8 cellular contexts compared by ENCODE assay signal in genomic region chr1:220272047-220272840, GRCh38. TPM values are rescaled to one million over a fixed set of nuclear protein-coding genes. Genes with fewer than 3 reads are reported as not detected.
A peak's percentile ranks its signal among the peaks of the same experiment; 100 is the strongest.
DNase-seq lines count a peak whose midpoint lies in the region; ATAC-seq and TF ChIP-seq lines count a peak whose summit lies in the region.

A gene with protein sequence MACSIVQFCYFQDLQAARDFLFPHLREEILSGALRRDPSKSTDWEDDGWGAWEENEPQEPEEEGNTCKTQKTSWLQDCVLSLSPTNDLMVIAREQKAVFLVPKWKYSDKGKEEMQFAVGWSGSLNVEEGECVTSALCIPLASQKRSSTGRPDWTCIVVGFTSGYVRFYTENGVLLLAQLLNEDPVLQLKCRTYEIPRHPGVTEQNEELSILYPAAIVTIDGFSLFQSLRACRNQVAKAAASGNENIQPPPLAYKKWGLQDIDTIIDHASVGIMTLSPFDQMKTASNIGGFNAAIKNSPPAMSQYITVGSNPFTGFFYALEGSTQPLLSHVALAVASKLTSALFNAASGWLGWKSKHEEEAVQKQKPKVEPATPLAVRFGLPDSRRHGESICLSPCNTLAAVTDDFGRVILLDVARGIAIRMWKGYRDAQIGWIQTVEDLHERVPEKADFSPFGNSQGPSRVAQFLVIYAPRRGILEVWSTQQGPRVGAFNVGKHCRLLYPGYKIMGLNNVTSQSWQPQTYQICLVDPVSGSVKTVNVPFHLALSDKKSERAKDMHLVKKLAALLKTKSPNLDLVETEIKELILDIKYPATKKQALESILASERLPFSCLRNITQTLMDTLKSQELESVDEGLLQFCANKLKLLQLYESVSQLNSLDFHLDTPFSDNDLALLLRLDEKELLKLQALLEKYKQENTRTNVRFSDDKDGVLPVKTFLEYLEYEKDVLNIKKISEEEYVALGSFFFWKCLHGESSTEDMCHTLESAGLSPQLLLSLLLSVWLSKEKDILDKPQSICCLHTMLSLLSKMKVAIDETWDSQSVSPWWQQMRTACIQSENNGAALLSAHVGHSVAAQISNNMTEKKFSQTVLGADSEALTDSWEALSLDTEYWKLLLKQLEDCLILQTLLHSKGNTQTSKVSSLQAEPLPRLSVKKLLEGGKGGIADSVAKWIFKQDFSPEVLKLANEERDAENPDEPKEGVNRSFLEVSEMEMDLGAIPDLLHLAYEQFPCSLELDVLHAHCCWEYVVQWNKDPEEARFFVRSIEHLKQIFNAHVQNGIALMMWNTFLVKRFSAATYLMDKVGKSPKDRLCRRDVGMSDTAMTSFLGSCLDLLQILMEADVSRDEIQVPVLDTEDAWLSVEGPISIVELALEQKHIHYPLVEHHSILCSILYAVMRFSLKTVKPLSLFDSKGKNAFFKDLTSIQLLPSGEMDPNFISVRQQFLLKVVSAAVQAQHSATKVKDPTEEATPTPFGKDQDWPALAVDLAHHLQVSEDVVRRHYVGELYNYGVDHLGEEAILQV (N-terminal part only) (minus strand): TSS chr1:220272453. CDS start chr1:220272337, 116 bp downstream.

- H3K27ac Mint-ChIP-seq in progenitor cell of endocrine pancreas, result no peak within 1 kb of the TSS

- ATAC-seq in HG02852 (IDR thresholded peaks at IDR 0.05; ENCODE audit: unreplicated experiment), result peak; percentile 97
- peak; percentile 97 to 98 for ATAC-seq in left cardiac atrium

- H3K36me3 Mint-ChIP-seq in progenitor cell of endocrine pancreas (ENCODE audit: insufficient read depth), result peaks cover 5% of the 10 kb centered on the region

- TF ChIP-seq CTCF in GM13976 (IDR thresholded peaks at IDR 0.05; ENCODE audit: borderline replicate concordance, control extremely low read depth, extremely low read depth, insufficient read depth, missing control alignments), result no peak
- TF ChIP-seq CTCF in progenitor cell of endocrine pancreas (IDR thresholded peaks at IDR 0.05; ENCODE audit: unreplicated experiment), result no peak

- no peak within 1 kb of the TSS for H3K4me3 Mint-ChIP-seq in progenitor cell of endocrine pancreas (ENCODE audit: low read depth)

- H3K9me3 Mint-ChIP-seq in progenitor cell of endocrine pancreas (ENCODE audit: low read depth), result no peaks in the 10 kb centered on the region

- in situ Hi-C loops in GM13976 (cut with MboI; ENCODE audit: low sequenced_read_pairs, unreplicated experiment), result no loop called here

- intact Hi-C loops in left cardiac atrium (cut with DNase I), result no loop called here

- H3K4me1 Mint-ChIP-seq in progenitor cell of endocrine pancreas (ENCODE audit: low read depth), result no peaks in the 10 kb centered on the region

- DNase-seq in GM13976 (ENCODE audit: low spot score) (peak; percentile 98), NCI-H1436 treated with DMSO at 0.1 percent for 48 hours (lab: John Stamatoyannopoulos, UW) (peak; percentile 85), T follicular helper cell (ENCODE audit: low read depth) (peak; percentile 95), amniotic epithelial cell (ENCODE audit: low read depth) (peak; percentile 88), left cardiac atrium (peak; percentile 97), progenitor cell of endocrine pancreas (ENCODE audit: low spot score, unreplicated experiment) (peak; percentile 94), ureter (ENCODE audit: low spot score) (peak; percentile 97)

- H3K27me3 Mint-ChIP-seq in progenitor cell of endocrine pancreas, result peaks cover 10% of the 10 kb centered on the region

RNA-seq across cellular contexts. Expression of the gene that starts here (rescaled TPM):
- 10 to 100 TPM; 22.2 to 30.1 TPM for total RNA-seq in left cardiac atrium
- 47.5 and 47.9 TPM in 2 replicates for total RNA-seq in progenitor cell of endocrine pancreas
- total RNA-seq in ureter, result 41.8 TPM

Comparison
In these comparisons a context has a peak if more than half of its experiments do, and no peak if none do; other contexts are left out.
1. Peak in every context shown above with its lines: DNase-seq and ATAC-seq.